ENCODE assay signal across 15 cellular contexts in genomic region chr14:95477411-95478089, GRCh38. TPM values are rescaled to one million over a fixed set of nuclear protein-coding genes. Genes with fewer than 3 reads are reported as not detected.
DNase-seq lines count a peak whose midpoint lies in the region; ATAC-seq, FAIRE-seq and TF ChIP-seq lines count a peak whose summit lies in the region.
"Had no signal": no experiment of that assay in that cellular context is flagged by ENCODE, and none has a peak within 500 bp of the region (broad histone marks: within the 10 kb centered on the region; RNA-seq: fewer than 3 reads in every experiment).

No MANE protein-coding gene starts in this region.

- H3K4me1 Mint-ChIP-seq in activated T-cell treated with anti-CD3 and anti-CD28 coated beads, Interleukin-2, amount 50 U/mL, for 72 hours (ENCODE audit: low read depth): peaks cover 38% of the 10 kb centered on the region
- peaks cover 23% of the 10 kb centered on the region for H3K4me1 Mint-ChIP-seq in central memory CD8-positive, alpha-beta T cell
- peaks cover 50% of the 10 kb centered on the region for H3K4me1 Mint-ChIP-seq in stimulated activated memory B cell treated with anti-CD40 and anti-IgM and Interleukin-4, amounts not matched to agents 10 μg/mL and 1 μg/mL and 100 μg/mL, for 72 hours
- H3K4me1 Mint-ChIP-seq in endodermal cell: peaks cover 6% of the 10 kb centered on the region

- WGBS in endodermal cell (ENCODE audit: insufficient coverage in 1 of 2, insufficient read length in 1 of 2), 2 experiments: 83 to 91% methylated on average over 3 to 12 of the region's 12 CpGs

- peak overlapping the region; percentile 50 for H3K27ac Mint-ChIP-seq in activated T-cell treated with anti-CD3 and anti-CD28 coated beads, Interleukin-2, amount 50 U/mL, for 72 hours
- peak overlapping the region; percentile 46 for H3K27ac Mint-ChIP-seq in central memory CD8-positive, alpha-beta T cell (ENCODE audit: low read depth)
- peak overlapping the region; percentile 59 for H3K27ac Mint-ChIP-seq in stimulated activated memory B cell treated with anti-CD40 and anti-IgM and Interleukin-4, amounts not matched to agents 10 μg/mL and 1 μg/mL and 100 μg/mL, for 72 hours
- no peak overlapping the region for H3K27ac Mint-ChIP-seq in endodermal cell
- H3K27ac Mint-ChIP-seq: activated naive CD8-positive, alpha-beta T cell had no signal

- no peak overlapping the region for H3K27ac ChIP-seq in endodermal cell (ENCODE audit: low read depth, low read length)
- H3K27ac ChIP-seq: cardiac muscle cell had no signal

- ATAC-seq in activated T-cell treated with anti-CD3 and anti-CD28 coated beads, Interleukin-2, amount 50 U/mL, for 72 hours (replicated peaks in 1 of 2): no peak
- no peak for ATAC-seq in central memory CD8-positive, alpha-beta T cell (replicated peaks; ENCODE audit: extremely low read depth, poor library complexity, severe bottlenecking)
- ATAC-seq in stimulated activated memory B cell treated with anti-CD40 and anti-IgM and Interleukin-4, amounts not matched to agents 10 μg/mL and 1 μg/mL and 100 μg/mL, for 72 hours: no peak

- H3K27me3 Mint-ChIP-seq in activated T-cell treated with anti-CD3 and anti-CD28 coated beads, Interleukin-2, amount 50 U/mL, for 72 hours (ENCODE audit: low read depth): no peaks in the 10 kb centered on the region
- H3K27me3 Mint-ChIP-seq in central memory CD8-positive, alpha-beta T cell: no peaks in the 10 kb centered on the region
- no peaks in the 10 kb centered on the region for H3K27me3 Mint-ChIP-seq in stimulated activated memory B cell treated with anti-CD40 and anti-IgM and Interleukin-4, amounts not matched to agents 10 μg/mL and 1 μg/mL and 100 μg/mL, for 72 hours
- H3K27me3 Mint-ChIP-seq in endodermal cell (ENCODE audit: insufficient read depth): no peaks in the 10 kb centered on the region
- H3K27me3 Mint-ChIP-seq: activated naive CD8-positive, alpha-beta T cell had no signal

- H3K27me3 ChIP-seq in endodermal cell (ENCODE audit: control insufficient read depth, insufficient read depth, low read length, poor library complexity, severe bottlenecking): no peaks in the 10 kb centered on the region
- H3K27me3 ChIP-seq: cardiac muscle cell had no signal

- H3K36me3 Mint-ChIP-seq in activated T-cell treated with anti-CD3 and anti-CD28 coated beads, Interleukin-2, amount 50 U/mL, for 72 hours (ENCODE audit: insufficient read depth in 2 of 2): peaks cover 9 to 12% of the 10 kb centered on the region in 2 donors
- H3K36me3 Mint-ChIP-seq in central memory CD8-positive, alpha-beta T cell (ENCODE audit: insufficient read depth): peaks cover 17% of the 10 kb centered on the region
- H3K36me3 Mint-ChIP-seq in stimulated activated memory B cell treated with anti-CD40 and anti-IgM and Interleukin-4, amounts not matched to agents 10 μg/mL and 1 μg/mL and 100 μg/mL, for 72 hours: peaks cover 38% of the 10 kb centered on the region
- peaks cover 4% of the 10 kb centered on the region for H3K36me3 Mint-ChIP-seq in endodermal cell (ENCODE audit: low read depth)

- no peak overlapping the region for H3K4me3 ChIP-seq in endodermal cell (ENCODE audit: low read length)
- H3K4me3 ChIP-seq: cardiac muscle cell had no signal

- H3K36me3 ChIP-seq in endodermal cell (ENCODE audit: control insufficient read depth, insufficient read depth, low read length): peaks cover 19% of the 10 kb centered on the region
- H3K36me3 ChIP-seq: cardiac muscle cell had no signal

- peaks cover 5% of the 10 kb centered on the region for H3K4me1 ChIP-seq in endodermal cell (ENCODE audit: control insufficient read depth, insufficient read depth, low read length)

- no peaks in the 10 kb centered on the region for H3K9me3 Mint-ChIP-seq in activated T-cell treated with anti-CD3 and anti-CD28 coated beads, Interleukin-2, amount 50 U/mL, for 72 hours
- H3K9me3 Mint-ChIP-seq in central memory CD8-positive, alpha-beta T cell: no peaks in the 10 kb centered on the region
- no peaks in the 10 kb centered on the region for H3K9me3 Mint-ChIP-seq in stimulated activated memory B cell treated with anti-CD40 and anti-IgM and Interleukin-4, amounts not matched to agents 10 μg/mL and 1 μg/mL and 100 μg/mL, for 72 hours
- H3K9me3 Mint-ChIP-seq in endodermal cell: no peaks in the 10 kb centered on the region

- no peak overlapping the region for H3K4me3 Mint-ChIP-seq in activated T-cell treated with anti-CD3 and anti-CD28 coated beads, Interleukin-2, amount 50 U/mL, for 72 hours
- no peak overlapping the region for H3K4me3 Mint-ChIP-seq in central memory CD8-positive, alpha-beta T cell
- H3K4me3 Mint-ChIP-seq in stimulated activated memory B cell treated with anti-CD40 and anti-IgM and Interleukin-4, amounts not matched to agents 10 μg/mL and 1 μg/mL and 100 μg/mL, for 72 hours: no peak overlapping the region
- no peak overlapping the region for H3K4me3 Mint-ChIP-seq in endodermal cell
- H3K4me3 Mint-ChIP-seq: activated naive CD8-positive, alpha-beta T cell had no signal

- no peak for TF ChIP-seq CTCF in endodermal cell (conservative IDR thresholded peaks at IDR 0.05)

- FAIRE-seq in frontal cortex (lab: Jason Lieb, UNC): no peak
- FAIRE-seq: GM12891 had no signal

- DNase-seq in activated T-cell treated with anti-CD3 and anti-CD28 coated beads, Interleukin-2, amount 50 U/mL, for 72 hours: no peak
- DNase-seq in activated T-cell treated with anti-CD3 and anti-CD28 coated beads, Interleukin-2, amount 50 U/mL, for 1 hour: no peak
- DNase-seq in NCI-H2081 (lab: John Stamatoyannopoulos, UW) (peak; percentile 32 to 67), midbrain (lab: John Stamatoyannopoulos, UW) (no peak), endodermal cell (no peak), frontal cortex (ENCODE audit: low spot score in 2 of 2) (no peak)
- no peak for DNase-seq in central memory CD8-positive, alpha-beta T cell (ENCODE audit: low spot score in 2 of 2)
- DNase-seq: effector memory CD4-positive, alpha-beta T cell; GDM1; IMR-90; T-helper 1 cell had no signal

- no peak overlapping the region for H3K9ac ChIP-seq in endodermal cell (ENCODE audit: extremely low read depth, low read length, poor library complexity, severe bottlenecking)

- H3K9me3 ChIP-seq in endodermal cell (ENCODE audit: control insufficient read depth, low read length): no peaks in the 10 kb centered on the region

RNA-seq across cellular contexts. Expression of gene SYNE3, which starts 38.9 kb away (rescaled TPM):
- total RNA-seq in activated T-cell treated with anti-CD3 and anti-CD28 coated beads, Interleukin-2, amount 50 U/mL, for 72 hours: 10 to 100 TPM; 59.9 to 66.2 TPM
- total RNA-seq in endodermal cell: 1 to 10 TPM; 1.0 to 5.2 TPM
- 0.61 TPM for polyA plus RNA-seq in endodermal cell (2013, experiment 1 of 2)
- polyA plus RNA-seq in endodermal cell (2013, experiment 2 of 2): 0.87 TPM
- total RNA-seq in frontal cortex: 1.2 TPM

RNA-seq across cellular contexts. Expression of gene GLRX5, which starts 57.3 kb away (rescaled TPM):
- 10 to 100 TPM; 23.1 to 26.3 TPM for total RNA-seq in activated T-cell treated with anti-CD3 and anti-CD28 coated beads, Interleukin-2, amount 50 U/mL, for 72 hours
- total RNA-seq in endodermal cell (10 to 100 TPM; 62.4 to 63.4 TPM), frontal cortex (31.8 TPM)
- polyA plus RNA-seq in endodermal cell (2013, experiment 1 of 2): 73.3 TPM
- 69.6 TPM for polyA plus RNA-seq in endodermal cell (2013, experiment 2 of 2)

Comparison
In these comparisons a context has a peak if more than half of its experiments do, and no peak if none do; other contexts are left out.
1. DNase-seq: peak in NCI-H2081 (2 of 2); none in activated T-cell treated with anti-CD3 and anti-CD28 coated beads, Interleukin-2, amount 50 U/mL, for 72 hours (0 of 2), activated T-cell treated with anti-CD3 and anti-CD28 coated beads, Interleukin-2, amount 50 U/mL, for 1 hour (single experiment), central memory CD8-positive, alpha-beta T cell (0 of 2), midbrain (single experiment), endodermal cell (single experiment) and frontal cortex (0 of 2).
2. RNA of gene SYNE3, which starts 38.9 kb away (total RNA-seq): 59.9 to 66.2 TPM in activated T-cell treated with anti-CD3 and anti-CD28 coated beads, Interleukin-2, amount 50 U/mL, for 72 hours; 1.0 to 5.2 TPM in endodermal cell and 1.2 TPM in frontal cortex (single experiment); every median in the first group is over 4 times any median in the second.